In the genomic region with DNA sequence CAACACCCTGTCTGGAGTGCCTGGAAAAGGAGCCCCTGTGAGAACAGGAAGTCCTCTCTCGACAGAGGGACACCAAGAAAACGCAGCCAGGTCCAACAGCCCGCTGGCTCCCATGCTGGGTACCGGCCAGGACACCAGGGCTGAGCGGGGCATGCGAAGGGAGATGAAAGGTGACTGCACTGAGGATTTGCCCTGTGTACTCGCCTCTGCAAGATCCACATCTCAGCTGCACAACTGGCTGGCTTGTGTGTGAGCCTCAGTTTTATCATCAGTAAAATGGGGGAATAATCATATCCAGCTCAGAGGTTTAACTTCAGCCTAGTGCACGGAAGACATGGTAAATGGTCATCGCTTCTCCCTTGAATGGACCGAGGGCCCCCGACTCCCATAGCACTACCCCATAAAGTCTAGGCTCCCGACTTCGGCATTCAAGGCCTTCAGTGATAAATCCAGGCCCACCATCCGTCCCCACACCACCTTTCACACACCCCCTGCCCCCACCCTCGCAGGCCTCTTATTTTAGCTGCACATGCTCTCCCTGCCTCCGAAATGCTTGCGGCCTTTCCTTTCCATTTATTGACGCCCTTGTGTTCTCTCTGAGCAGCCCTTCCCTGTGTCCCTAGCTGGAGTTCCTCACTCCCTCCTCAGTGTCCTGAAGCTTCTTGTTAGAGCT, we compare ENCODE assay signal across 19 cellular contexts. TPM values are rescaled to one million over a fixed set of nuclear protein-coding genes. Genes with fewer than 3 reads are reported as not detected.
DNase-seq lines count a peak whose midpoint lies in the region; ATAC-seq and TF ChIP-seq lines count a peak whose summit lies in the region.
"Had no signal": no experiment of that assay in that cellular context is flagged by ENCODE, and none has a peak within 500 bp of the region (broad histone marks: within the 10 kb centered on the region; RNA-seq: fewer than 3 reads in every experiment).

No MANE protein-coding gene starts in this region.

- H3K27me3 Mint-ChIP-seq in activated CD4-positive, alpha-beta memory T cell treated with anti-CD3 and anti-CD28 coated beads for 36 hours: no peaks in the 10 kb centered on the region
- H3K27me3 Mint-ChIP-seq in activated CD4-positive, alpha-beta memory T cell treated with anti-CD3 and anti-CD28 coated beads, Interleukin-2, amount 10 ng/mL, durations not matched to agents 7 days and 5 days: no peaks in the 10 kb centered on the region
- no peaks in the 10 kb centered on the region for H3K27me3 Mint-ChIP-seq in T-helper 17 cell
- no peaks in the 10 kb centered on the region for H3K27me3 Mint-ChIP-seq in stimulated activated naive B cell treated with anti-CD40 and anti-IgM and Interleukin-4, amounts not matched to agents 10 μg/mL and 1 μg/mL and 100 μg/mL, for 72 hours
- no peaks in the 10 kb centered on the region for H3K27me3 Mint-ChIP-seq in activated T-helper 2 cell treated with anti-CD3 and anti-CD28 coated beads, Interferon-gamma antibody, Interleukin-2, Interleukin-4, amounts not matched to agents 10 μg/mL and 5 μg/mL and 100 μg/mL, durations not matched to agents 14 hours and 24 hours and 36 hours (ENCODE audit: low read depth)

- POLR2A ChIA-PET in activated CD4-positive, alpha-beta memory T cell treated with anti-CD3 and anti-CD28 coated beads for 36 hours (lab: Charles Lee): no interaction called here
- POLR2A ChIA-PET in activated CD4-positive, alpha-beta memory T cell treated with anti-CD3 and anti-CD28 coated beads, Interleukin-2, amount 10 ng/mL, durations not matched to agents 7 days and 5 days (lab: Charles Lee): interaction anchor here (1.5 to 1.8 kb wide), 2 partner anchors 25 to 30 kb away, joined by 4 to 7 read pairs; no protein-coding TSS in a partner anchor

- H3K9me3 ChIP-seq in T-helper 17 cell (ENCODE audit: control insufficient read depth, low read length, poor library complexity, severe bottlenecking) (no peaks in the 10 kb centered on the region), lung (ENCODE audit: control insufficient read depth in 2 of 2, insufficient read depth in 1 of 2, low read length in 1 of 2) (no peaks in the 10 kb centered on the region)
- H3K9me3 ChIP-seq: body of pancreas had no signal

- H3K27ac Mint-ChIP-seq in activated CD4-positive, alpha-beta memory T cell treated with anti-CD3 and anti-CD28 coated beads for 36 hours: no peak overlapping the region
- no peak overlapping the region for H3K27ac Mint-ChIP-seq in activated CD4-positive, alpha-beta memory T cell treated with anti-CD3 and anti-CD28 coated beads, Interleukin-2, amount 10 ng/mL, durations not matched to agents 7 days and 5 days
- peak overlapping the region; percentile 89 for H3K27ac Mint-ChIP-seq in T-helper 17 cell
- H3K27ac Mint-ChIP-seq in stimulated activated naive B cell treated with anti-CD40 and anti-IgM and Interleukin-4, amounts not matched to agents 10 μg/mL and 1 μg/mL and 100 μg/mL, for 72 hours: peak overlapping the region; percentile 72
- H3K27ac Mint-ChIP-seq in activated T-helper 2 cell treated with anti-CD3 and anti-CD28 coated beads, Interferon-gamma antibody, Interleukin-2, Interleukin-4, amounts not matched to agents 10 μg/mL and 5 μg/mL and 100 μg/mL, durations not matched to agents 14 hours and 24 hours and 36 hours: no peak overlapping the region

- H3K27ac ChIP-seq in lung (ENCODE audit: low read depth in 1 of 2, low read length in 1 of 2): no peak overlapping the region
- H3K27ac ChIP-seq: body of pancreas, GM23248 had no signal

- H3K36me3 Mint-ChIP-seq in activated CD4-positive, alpha-beta memory T cell treated with anti-CD3 and anti-CD28 coated beads for 36 hours: peaks cover 2% of the 10 kb centered on the region
- peaks cover 39% of the 10 kb centered on the region for H3K36me3 Mint-ChIP-seq in activated CD4-positive, alpha-beta memory T cell treated with anti-CD3 and anti-CD28 coated beads, Interleukin-2, amount 10 ng/mL, durations not matched to agents 7 days and 5 days (ENCODE audit: low read depth)
- H3K36me3 Mint-ChIP-seq in T-helper 17 cell (ENCODE audit: low read depth): peaks cover 2% of the 10 kb centered on the region
- H3K36me3 Mint-ChIP-seq in stimulated activated naive B cell treated with anti-CD40 and anti-IgM and Interleukin-4, amounts not matched to agents 10 μg/mL and 1 μg/mL and 100 μg/mL, for 72 hours: peaks cover 14 to 23% of the 10 kb centered on the region in 2 donors
- peaks cover 21% of the 10 kb centered on the region for H3K36me3 Mint-ChIP-seq in activated T-helper 2 cell treated with anti-CD3 and anti-CD28 coated beads, Interferon-gamma antibody, Interleukin-2, Interleukin-4, amounts not matched to agents 10 μg/mL and 5 μg/mL and 100 μg/mL, durations not matched to agents 14 hours and 24 hours and 36 hours (ENCODE audit: low read depth)

- no peak overlapping the region for H3K4me3 ChIP-seq in lung
- H3K4me3 ChIP-seq: body of pancreas, GM23248 had no signal

- WGBS in lung, 2 donors: 94 to 95% methylated on average over 18 of the region's 18 CpGs

- intact Hi-C loops in activated CD4-positive, alpha-beta memory T cell treated with anti-CD3 and anti-CD28 coated beads for 36 hours (cut with micrococcal nuclease): no loop called here
- intact Hi-C loops in activated T-helper 2 cell treated with anti-CD3 and anti-CD28 coated beads, Interferon-gamma antibody, Interleukin-2, Interleukin-4, amounts not matched to agents 10 μg/mL and 5 μg/mL and 100 μg/mL, durations not matched to agents 14 hours and 24 hours and 36 hours (cut with micrococcal nuclease): no loop called here

- H3K27me3 ChIP-seq in lung (ENCODE audit: control insufficient read depth, insufficient read depth): no peaks in the 10 kb centered on the region
- H3K27me3 ChIP-seq: body of pancreas had no signal

- ATAC-seq in T-helper 17 cell (no peak), lung (ENCODE audit: insufficient read depth, low FRiP score) (no peak), GM18873 (IDR thresholded peaks at IDR 0.05; ENCODE audit: low FRiP score, unreplicated experiment) (no peak)
- ATAC-seq in stimulated activated naive B cell treated with anti-CD40 and anti-IgM and Interleukin-4, amounts not matched to agents 10 μg/mL and 1 μg/mL and 100 μg/mL, for 72 hours (replicated peaks): no peak
- ATAC-seq: activated naive CD4-positive, alpha-beta T cell treated with anti-CD3 and anti-CD28 coated beads, Interleukin-2, amount 50 U/mL, for 72 hours; body of pancreas had no signal

- H3K36me3 ChIP-seq in lung (ENCODE audit: control insufficient read depth in 2 of 2, insufficient read depth in 2 of 2, low read length in 2 of 2): peaks cover 0 to 17% of the 10 kb centered on the region in 2 donors

- no peaks in the 10 kb centered on the region for H3K9me3 Mint-ChIP-seq in activated CD4-positive, alpha-beta memory T cell treated with anti-CD3 and anti-CD28 coated beads for 36 hours
- no peaks in the 10 kb centered on the region for H3K9me3 Mint-ChIP-seq in activated CD4-positive, alpha-beta memory T cell treated with anti-CD3 and anti-CD28 coated beads, Interleukin-2, amount 10 ng/mL, durations not matched to agents 7 days and 5 days
- no peaks in the 10 kb centered on the region for H3K9me3 Mint-ChIP-seq in stimulated activated naive B cell treated with anti-CD40 and anti-IgM and Interleukin-4, amounts not matched to agents 10 μg/mL and 1 μg/mL and 100 μg/mL, for 72 hours
- no peaks in the 10 kb centered on the region for H3K9me3 Mint-ChIP-seq in activated T-helper 2 cell treated with anti-CD3 and anti-CD28 coated beads, Interferon-gamma antibody, Interleukin-2, Interleukin-4, amounts not matched to agents 10 μg/mL and 5 μg/mL and 100 μg/mL, durations not matched to agents 14 hours and 24 hours and 36 hours
- H3K9me3 Mint-ChIP-seq: activated naive CD4-positive, alpha-beta T cell treated with anti-CD3 and anti-CD28 coated beads, Interleukin-2, amount 50 U/mL, for 72 hours had no signal

- CTCF ChIA-PET in activated CD4-positive, alpha-beta memory T cell treated with anti-CD3 and anti-CD28 coated beads for 36 hours (lab: Charles Lee): interaction anchor here (0.8 to 1.7 kb wide), 4 partner anchors 10 to 151 kb away, joined by 4 to 12 read pairs (median 4); a partner anchor contains a TSS
- CTCF ChIA-PET in activated CD4-positive, alpha-beta memory T cell treated with anti-CD3 and anti-CD28 coated beads, Interleukin-2, amount 10 ng/mL, durations not matched to agents 7 days and 5 days (lab: Charles Lee): interaction anchor here (1.7 to 2.0 kb wide), 2 partner anchors 10 to 30 kb away, joined by 7 read pairs; no protein-coding TSS in a partner anchor

- H3K4me1 ChIP-seq in lung (ENCODE audit: control insufficient read depth in 2 of 2, insufficient read depth in 2 of 2, low read length in 2 of 2): peaks cover 0 to 17% of the 10 kb centered on the region in 2 donors

- H3K4me3 Mint-ChIP-seq in activated CD4-positive, alpha-beta memory T cell treated with anti-CD3 and anti-CD28 coated beads for 36 hours: no peak overlapping the region
- no peak overlapping the region for H3K4me3 Mint-ChIP-seq in activated CD4-positive, alpha-beta memory T cell treated with anti-CD3 and anti-CD28 coated beads, Interleukin-2, amount 10 ng/mL, durations not matched to agents 7 days and 5 days
- peak overlapping the region; percentile 7 for H3K4me3 Mint-ChIP-seq in T-helper 17 cell
- no peak overlapping the region for H3K4me3 Mint-ChIP-seq in stimulated activated naive B cell treated with anti-CD40 and anti-IgM and Interleukin-4, amounts not matched to agents 10 μg/mL and 1 μg/mL and 100 μg/mL, for 72 hours
- H3K4me3 Mint-ChIP-seq in activated T-helper 2 cell treated with anti-CD3 and anti-CD28 coated beads, Interferon-gamma antibody, Interleukin-2, Interleukin-4, amounts not matched to agents 10 μg/mL and 5 μg/mL and 100 μg/mL, durations not matched to agents 14 hours and 24 hours and 36 hours (ENCODE audit: low read depth): no peak overlapping the region

- peak; percentile 7 for DNase-seq in activated CD4-positive, alpha-beta memory T cell treated with anti-CD3 and anti-CD28 coated beads for 36 hours
- no peak for DNase-seq in activated CD4-positive, alpha-beta memory T cell treated with anti-CD3 and anti-CD28 coated beads, Interleukin-2, amount 10 ng/mL, durations not matched to agents 7 days and 5 days
- DNase-seq in T-helper 17 cell (no peak), lung (ENCODE audit: low spot score) (peak; percentile 27), iPS-NIHi7 (ENCODE audit: extremely low spot score) (no peak)
- DNase-seq in stimulated activated naive B cell treated with anti-CD40 and anti-IgM and Interleukin-4, amounts not matched to agents 10 μg/mL and 1 μg/mL and 100 μg/mL, for 72 hours: no peak
- no peak for DNase-seq in activated T-helper 2 cell treated with anti-CD3 and anti-CD28 coated beads, Interferon-gamma antibody, Interleukin-2, Interleukin-4, amounts not matched to agents 10 μg/mL and 5 μg/mL and 100 μg/mL, durations not matched to agents 14 hours and 24 hours and 36 hours (ENCODE audit: low spot score)
- DNase-seq: activated CD4-positive, alpha-beta T cell treated with anti-CD3 and anti-CD28 coated beads, Interleukin-2, amount 50 U/mL, for 4 hours; body of pancreas; C1 segment of cervical spinal cord; DMS 273 treated with DMSO at 0.1 percent for 48 hours; glutamatergic neuron; GM23248; midbrain; NCI-H1436; NCI-H2171; NCI-H524 treated with DMSO at 0.1 percent for 48 hours had no signal

- TF ChIP-seq CTCF in lung (IDR thresholded peaks at IDR 0.05; ENCODE audit: control extremely low read depth, extremely low read depth): no peak

- H3K4me1 Mint-ChIP-seq in activated CD4-positive, alpha-beta memory T cell treated with anti-CD3 and anti-CD28 coated beads for 36 hours (ENCODE audit: low read depth): peaks cover 71% of the 10 kb centered on the region
- peaks cover 37% of the 10 kb centered on the region for H3K4me1 Mint-ChIP-seq in activated CD4-positive, alpha-beta memory T cell treated with anti-CD3 and anti-CD28 coated beads, Interleukin-2, amount 10 ng/mL, durations not matched to agents 7 days and 5 days
- peaks cover 39% of the 10 kb centered on the region for H3K4me1 Mint-ChIP-seq in T-helper 17 cell
- H3K4me1 Mint-ChIP-seq in stimulated activated naive B cell treated with anti-CD40 and anti-IgM and Interleukin-4, amounts not matched to agents 10 μg/mL and 1 μg/mL and 100 μg/mL, for 72 hours: peaks cover 60 to 90% of the 10 kb centered on the region in 2 donors
- peaks cover 8% of the 10 kb centered on the region for H3K4me1 Mint-ChIP-seq in activated T-helper 2 cell treated with anti-CD3 and anti-CD28 coated beads, Interferon-gamma antibody, Interleukin-2, Interleukin-4, amounts not matched to agents 10 μg/mL and 5 μg/mL and 100 μg/mL, durations not matched to agents 14 hours and 24 hours and 36 hours (ENCODE audit: low read depth)

RNA-seq across cellular contexts. Expression of a gene that starts 15.8 kb away (rescaled TPM):
- total RNA-seq in activated CD4-positive, alpha-beta memory T cell treated with anti-CD3 and anti-CD28 coated beads for 36 hours: 10 to 100 TPM; 68.2 to 74.5 TPM
- total RNA-seq in activated CD4-positive, alpha-beta memory T cell treated with anti-CD3 and anti-CD28 coated beads, Interleukin-2, amount 10 ng/mL, durations not matched to agents 7 days and 5 days: 100 to 1,000 TPM; 337 to 338 TPM
- total RNA-seq in T-helper 17 cell (100 to 1,000 TPM; 124 to 141 TPM), lung (10 to 100 TPM; 18.5 to 35.6 TPM)
- polyA plus RNA-seq in lung: 10 to 100 TPM; 57.7 to 61.6 TPM
- 36.3 and 38.0 TPM in 2 replicates for total RNA-seq in activated T-helper 2 cell treated with anti-CD3 and anti-CD28 coated beads, Interferon-gamma antibody, Interleukin-2, Interleukin-4, amounts not matched to agents 10 μg/mL and 5 μg/mL and 100 μg/mL, durations not matched to agents 14 hours and 24 hours and 36 hours
- total RNA-seq: GM23248 had no signal

RNA-seq across cellular contexts. Expression of a gene that starts 33.4 kb away (rescaled TPM):
- 10 to 100 TPM; 55.5 to 55.7 TPM for total RNA-seq in activated CD4-positive, alpha-beta memory T cell treated with anti-CD3 and anti-CD28 coated beads for 36 hours
- total RNA-seq in activated CD4-positive, alpha-beta memory T cell treated with anti-CD3 and anti-CD28 coated beads, Interleukin-2, amount 10 ng/mL, durations not matched to agents 7 days and 5 days: 10 to 100 TPM; 32.7 to 33.5 TPM
- total RNA-seq in T-helper 17 cell: 10 to 100 TPM; 32.2 to 41.0 TPM
- total RNA-seq in lung: 10 to 100 TPM in 1 of 2 donors, 1 to 10 TPM in 1; 4.2 to 15.4 TPM
- polyA plus RNA-seq in lung: 10 to 100 TPM; 11.4 to 15.4 TPM
- 52.9 and 54.3 TPM in 2 replicates for total RNA-seq in activated T-helper 2 cell treated with anti-CD3 and anti-CD28 coated beads, Interferon-gamma antibody, Interleukin-2, Interleukin-4, amounts not matched to agents 10 μg/mL and 5 μg/mL and 100 μg/mL, durations not matched to agents 14 hours and 24 hours and 36 hours

Comparison
In these comparisons a context has a peak if more than half of its experiments do, and no peak if none do; other contexts are left out.
1. DNase-seq: peak in activated CD4-positive, alpha-beta memory T cell treated with anti-CD3 and anti-CD28 coated beads for 36 hours (single experiment) and lung (single experiment); none in activated CD4-positive, alpha-beta memory T cell treated with anti-CD3 and anti-CD28 coated beads, Interleukin-2, amount 10 ng/mL, durations not matched to agents 7 days and 5 days (single experiment), T-helper 17 cell (0 of 3), stimulated activated naive B cell treated with anti-CD40 and anti-IgM and Interleukin-4, amounts not matched to agents 10 μg/mL and 1 μg/mL and 100 μg/mL, for 72 hours (single experiment), iPS-NIHi7 (single experiment) and activated T-helper 2 cell treated with anti-CD3 and anti-CD28 coated beads, Interferon-gamma antibody, Interleukin-2, Interleukin-4, amounts not matched to agents 10 μg/mL and 5 μg/mL and 100 μg/mL, durations not matched to agents 14 hours and 24 hours and 36 hours (single experiment).
2. H3K27ac Mint-ChIP-seq: peak in T-helper 17 cell (single experiment) and stimulated activated naive B cell treated with anti-CD40 and anti-IgM and Interleukin-4, amounts not matched to agents 10 μg/mL and 1 μg/mL and 100 μg/mL, for 72 hours (single experiment); none in activated CD4-positive, alpha-beta memory T cell treated with anti-CD3 and anti-CD28 coated beads for 36 hours (single experiment), activated CD4-positive, alpha-beta memory T cell treated with anti-CD3 and anti-CD28 coated beads, Interleukin-2, amount 10 ng/mL, durations not matched to agents 7 days and 5 days (single experiment) and activated T-helper 2 cell treated with anti-CD3 and anti-CD28 coated beads, Interferon-gamma antibody, Interleukin-2, Interleukin-4, amounts not matched to agents 10 μg/mL and 5 μg/mL and 100 μg/mL, durations not matched to agents 14 hours and 24 hours and 36 hours (single experiment).